8 cellular contexts compared by ENCODE assay signal in genomic region chr2:95403204-95403721, GRCh38. TPM values are rescaled to one million over a fixed set of nuclear protein-coding genes. Genes with fewer than 3 reads are reported as not detected.
DNase-seq lines count a peak whose midpoint lies in the region; ATAC-seq and TF ChIP-seq lines count a peak whose summit lies in the region.
"Not testable (repeated sequence)": the region's sequence is repeated elsewhere in the genome, so short reads cannot be mapped to it uniquely, and the experiment has no call there.

No MANE protein-coding gene starts in this region.

- peak overlapping the region; percentile 83 for H3K9ac ChIP-seq in OCI-LY3 (ENCODE audit: low read length)
- peak overlapping the region; percentile 96 for H3K9ac ChIP-seq in endodermal cell (ENCODE audit: extremely low read depth, low read length, poor library complexity, severe bottlenecking)
- peak overlapping the region; percentile 94 for H3K9ac ChIP-seq in smooth muscle cell (ENCODE audit: low read depth)

- H3K36me3 ChIP-seq in OCI-LY3 (replicated peaks; ENCODE audit: low read depth, low read length); endodermal cell (ENCODE audit: control insufficient read depth, insufficient read depth, low read length); right lobe of liver; smooth muscle cell (ENCODE audit: low read depth): not testable (repeated sequence)

- H3K4me1 Mint-ChIP-seq in CD14-positive monocyte, result peaks cover 22% of the 10 kb centered on the region
- not testable (repeated sequence) for H3K4me1 Mint-ChIP-seq in endodermal cell

- H3K27me3 Mint-ChIP-seq in CD14-positive monocyte (ENCODE audit: low read depth in 3 of 3), result not testable (repeated sequence)
- H3K27me3 Mint-ChIP-seq in endodermal cell (ENCODE audit: insufficient read depth), result peaks cover 16% of the 10 kb centered on the region

- H3K9me3 ChIP-seq in OCI-LY3 (ENCODE audit: insufficient read depth, low read length); endodermal cell (ENCODE audit: control insufficient read depth, low read length); right lobe of liver; smooth muscle cell (replicated peaks; ENCODE audit: low read depth): not testable (repeated sequence)

- H3K4me1 ChIP-seq in OCI-LY3 (ENCODE audit: low read length) (peaks cover 13% of the 10 kb centered on the region), right lobe of liver (peaks cover 0 to 22% (median 9%) of the 10 kb centered on the region in 4 donors)
- not testable (repeated sequence) for H3K4me1 ChIP-seq in endodermal cell (ENCODE audit: control insufficient read depth, insufficient read depth, low read length); smooth muscle cell (ENCODE audit: low read depth)

- H2AFZ ChIP-seq in OCI-LY3 (ENCODE audit: low read depth, low read length) (peak overlapping the region; percentile 75; the same call in 1 of the 2 replicates), smooth muscle cell (ENCODE audit: low read depth) (peak overlapping the region; percentile 98)

- not testable (repeated sequence) for H3K36me3 Mint-ChIP-seq in CD14-positive monocyte; endodermal cell (ENCODE audit: low read depth)

- not testable (repeated sequence) for H3K9me3 Mint-ChIP-seq in CD14-positive monocyte, endodermal cell

- not testable (repeated sequence) for TF ChIP-seq POLR2A in right lobe of liver (IDR thresholded peaks at IDR 0.05)

- WGBS in endodermal cell (ENCODE audit: insufficient coverage in 1 of 2, insufficient read length in 1 of 2), 2 experiments, result 17% methylated on average over 5 of the region's 5 CpGs; no CpG with 5 or more reads in 1 of the 2 experiments
- WGBS in right lobe of liver (ENCODE audit: insufficient coverage, low coverage, low lambda C conversion rate, missing lambda C conversion rate), result 0% methylated on average over 2 of the region's 5 CpGs
- WGBS in smooth muscle cell (ENCODE audit: low lambda C conversion rate), result 8% methylated on average over 5 of the region's 5 CpGs

- H4K20me1 ChIP-seq in OCI-LY3 (ENCODE audit: insufficient read depth, low read length); smooth muscle cell (ENCODE audit: low read depth): not testable (repeated sequence)

- peak overlapping the region; percentile 98 for H3K4me3 Mint-ChIP-seq in CD14-positive monocyte
- H3K4me3 Mint-ChIP-seq in endodermal cell, result peak overlapping the region; percentile 97

- intact Hi-C loops in CD14-positive monocyte (cut with micrococcal nuclease), result loop anchor here (2.0 to 5.0 kb wide), 2 partner anchors 236 to 238 kb away; partner anchors contain the start of gene ZNF2 (in 2 of the 2)
- intact Hi-C loops in right lobe of liver (cut with DNase I), result not testable (repeated sequence)

- ATAC-seq in GM19397 (IDR thresholded peaks at IDR 0.05; ENCODE audit: unreplicated experiment) (peak; percentile 23), HG03521 (IDR thresholded peaks at IDR 0.05; ENCODE audit: unreplicated experiment) (peak; percentile 20), right lobe of liver (peak; percentile 76 to 81 (median 77))

- H3F3A ChIP-seq in smooth muscle cell (ENCODE audit: low read depth), result not testable (repeated sequence)

- H3K27ac Mint-ChIP-seq in CD14-positive monocyte, result peak overlapping the region; percentile 92 to 97 (median 95)
- H3K27ac Mint-ChIP-seq in endodermal cell, result peak overlapping the region; percentile 99

- H3K79me2 ChIP-seq in OCI-LY3 (ENCODE audit: low read length) (peaks cover 29% of the 10 kb centered on the region), smooth muscle cell (ENCODE audit: low read depth) (peaks cover 21% of the 10 kb centered on the region)

- TF ChIP-seq CTCF in CD14-positive monocyte (IDR thresholded peaks at IDR 0.05) (peak; percentile 19), OCI-LY3 (IDR thresholded peaks at IDR 0.05; ENCODE audit: low read depth, low read length) (peak; percentile 45), endodermal cell (conservative IDR thresholded peaks at IDR 0.05) (peak; percentile 61), right lobe of liver (IDR thresholded peaks at IDR 0.05) (peak; percentile 29 to 59 (median 52)), smooth muscle cell (IDR thresholded peaks at IDR 0.05; ENCODE audit: borderline replicate concordance, insufficient read depth, poor library complexity, severe bottlenecking) (peak; percentile 21)

- not testable (repeated sequence) for H3K27me3 ChIP-seq in OCI-LY3 (ENCODE audit: low read depth, low read length); endodermal cell (ENCODE audit: control insufficient read depth, insufficient read depth, low read length, poor library complexity, severe bottlenecking); right lobe of liver; smooth muscle cell (ENCODE audit: low read depth)

- H3K4me2 ChIP-seq in OCI-LY3 (ENCODE audit: low read length), result peak overlapping the region; percentile 85
- H3K4me2 ChIP-seq in smooth muscle cell, result peak overlapping the region; percentile 98

- H3K27ac ChIP-seq in OCI-LY3 (ENCODE audit: low read length) (peak overlapping the region; percentile 33), right lobe of liver (peak overlapping the region; percentile 79 to 86 (median 85)), smooth muscle cell (ENCODE audit: low read depth) (peak overlapping the region; percentile 80)
- H3K27ac ChIP-seq in endodermal cell (ENCODE audit: low read depth, low read length), result not testable (repeated sequence)

- DNase-seq in CD14-positive monocyte (ENCODE audit: low spot score); endodermal cell; smooth muscle cell (lab: John Stamatoyannopoulos, UW; ENCODE audit: unreplicated experiment): not testable (repeated sequence)
- DNase-seq in activated T-cell treated with anti-CD3 and anti-CD28 coated beads for 48 hours (ENCODE audit: low read depth) (peak; percentile 8), right lobe of liver (peak; percentile 50 to 70 (median 68))

- peak overlapping the region; percentile 89 for H3K4me3 ChIP-seq in OCI-LY3 (ENCODE audit: low read length)
- H3K4me3 ChIP-seq in endodermal cell (ENCODE audit: low read length), result peak overlapping the region; percentile 96
- peak overlapping the region; percentile 72 to 94 (median 92) for H3K4me3 ChIP-seq in right lobe of liver
- peak overlapping the region; percentile 96 for H3K4me3 ChIP-seq in smooth muscle cell

RNA-seq across cellular contexts. Expression of gene FAHD2A, which starts 0.8 kb away (rescaled TPM):
- polyA plus RNA-seq in CD14-positive monocyte, result 10 to 100 TPM in 1 of 2 donors, 1 to 10 TPM in 1; 9.7 to 10.5 TPM
- 10 to 100 TPM; 45.2 to 49.4 TPM for total RNA-seq in endodermal cell
- polyA plus RNA-seq in endodermal cell (2013, experiment 1 of 2), result 38.3 TPM
- 31.3 TPM for polyA plus RNA-seq in endodermal cell (2013, experiment 2 of 2)
- 10 to 100 TPM; 62.2 to 80.1 (median 75.7) TPM for total RNA-seq in right lobe of liver
- 28.0 and 32.2 TPM in 2 replicates for total RNA-seq in smooth muscle cell
- 40.3 and 44.6 TPM in 2 replicates for polyA plus RNA-seq in smooth muscle cell

Comparison
In these comparisons a context has a peak if more than half of its experiments do, and no peak if none do; other contexts are left out.
1. ATAC-seq: peak in every context shown above with its lines; median percentile 77 in right lobe of liver; 23 in GM19397; 20 in HG03521.